Comparison of ENCODE assay signal across 8 cellular contexts in genomic region chr9:123544007-123544827, GRCh38.
DNase-seq lines count a peak whose midpoint lies in the region; ATAC-seq and TF ChIP-seq lines count a peak whose summit lies in the region.

No MANE protein-coding gene starts in this region.

- H3K36me3 ChIP-seq in kidney epithelial cell (ENCODE audit: control insufficient read depth, insufficient read depth, low read length), result no peaks in the 10 kb centered on the region

- no peaks in the 10 kb centered on the region for H3K27me3 Mint-ChIP-seq in brain

- no peak for ATAC-seq in HG03342 (IDR thresholded peaks at IDR 0.05; ENCODE audit: unreplicated experiment)
- no peak for ATAC-seq in GM21526 (IDR thresholded peaks at IDR 0.05; ENCODE audit: low FRiP score, unreplicated experiment)

- H3K4me3 Mint-ChIP-seq in brain, result no peak overlapping the region

- peak overlapping the region in 2 of 5 experiments; percentile 11 to 45 for H3K27ac Mint-ChIP-seq in brain

- H3K4me3 ChIP-seq in kidney epithelial cell (ENCODE audit: low read depth, low read length), result no peak overlapping the region

- H3K9me3 Mint-ChIP-seq in brain, result no peaks in the 10 kb centered on the region

- TF ChIP-seq CTCF in GM12801 (IDR thresholded peaks at IDR 0.05; ENCODE audit: extremely low read depth, insufficient read length) (peak; percentile 3), brain (conservative IDR thresholded peaks at IDR 0.05) (peak; percentile 94 to 95), kidney epithelial cell (IDR thresholded peaks at IDR 0.05; ENCODE audit: insufficient read depth, low read length, poor library complexity, severe bottlenecking) (peak; percentile 89)

- H3K27me3 ChIP-seq in kidney epithelial cell (ENCODE audit: control insufficient read depth, insufficient read depth, low read length), result no peaks in the 10 kb centered on the region

- peaks cover 4% of the 10 kb centered on the region for H3K36me3 Mint-ChIP-seq in brain

- H3K4me1 Mint-ChIP-seq in brain, result peaks cover 30% of the 10 kb centered on the region

- DNase-seq in AG08396 (ENCODE audit: low spot score) (peak; percentile 35), NCI-H2196 treated with DMSO at 0.1 percent for 48 hours (lab: John Stamatoyannopoulos, UW; ENCODE audit: unreplicated experiment) (peak; percentile 10), kidney epithelial cell (ENCODE audit: low read depth) (peak; percentile 7), putamen (ENCODE audit: low spot score) (no peak)

Comparison
In these comparisons a context has a peak if more than half of its experiments do, and no peak if none do; other contexts are left out.
1. CTCF ChIP-seq: peak in every context shown above with its lines; median percentile 94 in brain; 89 in kidney epithelial cell; 3 in GM12801.